21 cellular contexts compared by ENCODE assay signal in genomic region chr9:36780186-36780585, GRCh38.
DNase-seq lines count a peak whose midpoint lies in the region; ATAC-seq and TF ChIP-seq lines count a peak whose summit lies in the region.
"Had no signal": no experiment of that assay in that cellular context is flagged by ENCODE, and none has a peak within 500 bp of the region (broad histone marks: within the 10 kb centered on the region; RNA-seq: fewer than 3 reads in every experiment).

No MANE protein-coding gene starts in this region.

- intact Hi-C loops in ovary (cut with DNase I) = no loop called here

- H3K36me3 ChIP-seq in ACC112 (ENCODE audit: insufficient read depth, low read length) (no peaks in the 10 kb centered on the region), GM23338 (ENCODE audit: insufficient read depth) (no peaks in the 10 kb centered on the region), ovary (no peaks in the 10 kb centered on the region)
- H3K36me3 ChIP-seq: BLaER1 treated with 17β-estradiol and CSF1 and Interleukin-3, amounts not matched to agents 10 nM and 100 nM had no signal

- H3K4me1 Mint-ChIP-seq in GM23338 = peaks cover 11% of the 10 kb centered on the region
- H3K4me1 Mint-ChIP-seq: CD4-positive, alpha-beta memory T cell had no signal

- TF ChIP-seq EP300 in ovary (IDR thresholded peaks at IDR 0.05) = no peak

- no peaks in the 10 kb centered on the region for H3K9me3 Mint-ChIP-seq in GM23338
- H3K9me3 Mint-ChIP-seq: HFFc6 had no signal

- H3K79me2 ChIP-seq in ACC112 (ENCODE audit: control insufficient read depth, insufficient read depth, low read length, unreplicated experiment) = no peaks in the 10 kb centered on the region
- H3K79me2 ChIP-seq in GM23338 (replicated peaks; ENCODE audit: insufficient read depth) = no peaks in the 10 kb centered on the region

- H3K27ac ChIP-seq in ACC112 (ENCODE audit: low read depth, low read length) (no peak overlapping the region), GM23338 (ENCODE audit: low read depth) (no peak overlapping the region), ovary (no peak overlapping the region)
- H3K27ac ChIP-seq: A549; BLaER1 treated with 17β-estradiol and CSF1 and Interleukin-3, amounts not matched to agents 10 nM and 100 nM had no signal

- H3K4me1 ChIP-seq in ACC112 (ENCODE audit: control insufficient read depth, insufficient read depth, low read length, unreplicated experiment) (peaks cover 7% of the 10 kb centered on the region), GM23338 (ENCODE audit: insufficient read depth) (no peaks in the 10 kb centered on the region), ovary (ENCODE audit: insufficient read depth) (no peaks in the 10 kb centered on the region)
- H3K4me1 ChIP-seq: A549 had no signal

- no peaks in the 10 kb centered on the region for H3K9me2 ChIP-seq in GM23338 (ENCODE audit: insufficient read depth)

- H3K27ac Mint-ChIP-seq in GM23338 = no peak overlapping the region
- H3K27ac Mint-ChIP-seq: CD4-positive, alpha-beta memory T cell; HFFc6 had no signal

- no peaks in the 10 kb centered on the region for H3K36me3 Mint-ChIP-seq in GM23338 (ENCODE audit: low read depth)
- H3K36me3 Mint-ChIP-seq: CD4-positive, alpha-beta memory T cell had no signal

- H3F3A ChIP-seq in GM23338 (replicated peaks; ENCODE audit: low read depth) = no peaks in the 10 kb centered on the region

- no peak overlapping the region for H3K4me2 ChIP-seq in GM23338
- H3K4me2 ChIP-seq: A549 had no signal

- 6 to 12% (median 11%) methylated on average over 8 of the region's 8 CpGs for WGBS in ovary, 3 donors

- 0 out of 2 replicates have a peak, but pooled peaks cover 3% of the 10 kb centered on the region for H4K20me1 ChIP-seq in GM23338 (replicated peaks; ENCODE audit: insufficient read depth)
- H4K20me1 ChIP-seq: BLaER1 treated with 17β-estradiol and CSF1 and Interleukin-3, amounts not matched to agents 10 nM and 100 nM had no signal

- no peaks in the 10 kb centered on the region for H3K9me3 ChIP-seq in ovary
- H3K9me3 ChIP-seq: A549; BLaER1 treated with 17β-estradiol and CSF1 and Interleukin-3, amounts not matched to agents 10 nM and 100 nM had no signal

- H3K27me3 ChIP-seq in ACC112 (ENCODE audit: insufficient read depth, low read length) (peaks cover 92% of the 10 kb centered on the region), GM23338 (ENCODE audit: insufficient read depth) (no peaks in the 10 kb centered on the region), ovary (no peaks in the 10 kb centered on the region)
- H3K27me3 ChIP-seq: BLaER1 treated with 17β-estradiol and CSF1 and Interleukin-3, amounts not matched to agents 10 nM and 100 nM had no signal

- no peak for TF ChIP-seq CTCF in GM23338 (conservative IDR thresholded peaks at IDR 0.05; ENCODE audit: low read depth in 2 of 2)
- no peak for TF ChIP-seq CTCF in ovary (IDR thresholded peaks at IDR 0.05)

- peaks cover 9% of the 10 kb centered on the region for H3K27me3 Mint-ChIP-seq in GM23338 (ENCODE audit: insufficient read depth, low read depth, poor library complexity)

- no peak for DNase-seq in GM23338 (ENCODE audit: low spot score)
- DNase-seq in cerebellum (ENCODE audit: low spot score) = peak; percentile 8
- DNase-seq in ovary = peak in 4 of 5 donors; percentile 18 to 48 (median 24)
- no peak for DNase-seq in epidermal melanocyte (ENCODE audit: insufficient read length, low spot score)
- DNase-seq in SK-N-DZ (ENCODE audit: low spot score) = no peak
- no peak for DNase-seq in COR-L47 (lab: John Stamatoyannopoulos, UW)
- DNase-seq: CD4-positive, alpha-beta memory T cell; DND-41; HFFc6; Karpas-422; NCI-H1694; NCI-H2081; NCI-H2171; NCI-H345; NCI-H524; NCI-H774; NK-92 treated with Interleukin-12 subunit alpha and Interleukin-12 subunit beta, amount 100 ng/mL, for 24 hours had no signal

- TF ChIP-seq POLR2A in ovary (IDR thresholded peaks at IDR 0.05) = no peak

- H3K4me3 ChIP-seq in ACC112 (ENCODE audit: low read depth, low read length) (peak overlapping the region; percentile 26), GM23338 (no peak overlapping the region), ovary (no peak overlapping the region)
- H3K4me3 ChIP-seq: A549; BLaER1 treated with 17β-estradiol and CSF1 and Interleukin-3, amounts not matched to agents 10 nM and 100 nM had no signal

- no peak overlapping the region for H3K4me3 Mint-ChIP-seq in GM23338
- H3K4me3 Mint-ChIP-seq: CD4-positive, alpha-beta memory T cell; HFFc6 had no signal

- H2AFZ ChIP-seq in ACC112 (ENCODE audit: low read length, unreplicated experiment) (no peak overlapping the region), GM23338 (peak overlapping the region; percentile 65)

- ATAC-seq in GM23338 = no peak; the same call in 1 of the 3 replicates
- no peak for ATAC-seq in GM21786 (IDR thresholded peaks at IDR 0.05; ENCODE audit: unreplicated experiment)

TF ChIP-seq in GM23338, 12 proteins besides CTCF, POLR2A, EP300 and RAD21:
- no peak for TF ChIP-seq ZNF331 (CRISPR knock-in tag; IDR thresholded peaks at IDR 0.05; ENCODE audit: low read depth)
- TF ChIP-seq, protein P1, sequence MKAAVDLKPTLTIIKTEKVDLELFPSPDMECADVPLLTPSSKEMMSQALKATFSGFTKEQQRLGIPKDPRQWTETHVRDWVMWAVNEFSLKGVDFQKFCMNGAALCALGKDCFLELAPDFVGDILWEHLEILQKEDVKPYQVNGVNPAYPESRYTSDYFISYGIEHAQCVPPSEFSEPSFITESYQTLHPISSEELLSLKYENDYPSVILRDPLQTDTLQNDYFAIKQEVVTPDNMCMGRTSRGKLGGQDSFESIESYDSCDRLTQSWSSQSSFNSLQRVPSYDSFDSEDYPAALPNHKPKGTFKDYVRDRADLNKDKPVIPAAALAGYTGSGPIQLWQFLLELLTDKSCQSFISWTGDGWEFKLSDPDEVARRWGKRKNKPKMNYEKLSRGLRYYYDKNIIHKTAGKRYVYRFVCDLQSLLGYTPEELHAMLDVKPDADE (IDR thresholded peaks at IDR 0.05) = no peak
- no peak for TF ChIP-seq STAT1 (IDR thresholded peaks at IDR 0.05; ENCODE audit: unreplicated experiment)
- no peak for TF ChIP-seq CREB1 (CRISPR knock-in tag; IDR thresholded peaks at IDR 0.05; ENCODE audit: low read depth)
- TF ChIP-seq JUNB (IDR thresholded peaks at IDR 0.05; ENCODE audit: unreplicated experiment) = no peak
- no peak for TF ChIP-seq NANOG (IDR thresholded peaks at IDR 0.05; ENCODE audit: borderline replicate concordance)

Comparison
In these comparisons a context has a peak if more than half of its experiments do, and no peak if none do; other contexts are left out.
1. DNase-seq: peak in cerebellum (single experiment) and ovary (4 of 5); none in GM23338 (single experiment), epidermal melanocyte (single experiment), SK-N-DZ (single experiment) and COR-L47 (single experiment).